31 cellular contexts compared by ENCODE assay signal in genomic region chr2:126893153-126893552, GRCh38. TPM values are rescaled to one million over a fixed set of nuclear protein-coding genes. Genes with fewer than 3 reads are reported as not detected.
"Had no signal": no experiment of that assay in that cellular context is flagged by ENCODE, and none has a peak within 500 bp of the region (broad histone marks: within the 10 kb centered on the region; RNA-seq: fewer than 3 reads in every experiment).

No MANE protein-coding gene starts in this region.

- H3K27me3 ChIP-seq: dorsolateral prefrontal cortex, gastrocnemius medialis, hepatocyte, left lung, pancreas, right lobe of liver, stomach, thyroid gland, vagina had no signal

- DNase-seq: effector CD4-positive, alpha-beta T cell; foreskin fibroblast; gastrocnemius medialis; left cardiac atrium; left lung; mammary epithelial cell; natural killer cell; occipital lobe; pancreas; right lobe of liver; stimulated activated CD4-positive, alpha-beta T cell treated with anti-CD3 and anti-CD28 coated beads, Interleukin-2, amount 100 ng/mL, for 24 hours; stimulated activated CD4-positive, alpha-beta T cell treated with anti-CD3 and anti-CD28 coated beads, Interleukin-4, amount 100 ng/mL, for 24 hours; stimulated activated naive CD4-positive, alpha-beta T cell treated with Interleukin-2 at 50 U/mL for 16 hours; stomach; thyroid gland; trophoblast cell had no signal

- H3K4me1 Mint-ChIP-seq: natural killer cell; stimulated activated effector memory CD8-positive, alpha-beta T cell treated with anti-CD3 and anti-CD28 coated beads, Interleukin-12 subunit alpha, Interleukin-12 subunit beta, amount 100 ng/mL, for 72 hours had no signal

- H3K4me1 ChIP-seq: gastrocnemius medialis, left lung, pancreas, right lobe of liver, stomach, thyroid gland, vagina had no signal

- H3K27ac Mint-ChIP-seq: natural killer cell; progenitor cell of endocrine pancreas; stimulated activated effector memory CD8-positive, alpha-beta T cell treated with anti-CD3 and anti-CD28 coated beads, Interleukin-12 subunit alpha, Interleukin-12 subunit beta, amount 100 ng/mL, for 72 hours had no signal

- H3K4me3 ChIP-seq: dorsolateral prefrontal cortex, gastrocnemius medialis, hepatocyte, left lung, pancreas, right lobe of liver, smooth muscle cell, stomach, thyroid gland, vagina had no signal

- H3K36me3 Mint-ChIP-seq: natural killer cell; stimulated activated effector memory CD8-positive, alpha-beta T cell treated with anti-CD3 and anti-CD28 coated beads, Interleukin-12 subunit alpha, Interleukin-12 subunit beta, amount 100 ng/mL, for 72 hours had no signal

- H3K36me3 ChIP-seq: gastrocnemius medialis, left lung, pancreas, right lobe of liver, stomach, thyroid gland, vagina had no signal

- ATAC-seq: esophagus mucosa; gastrocnemius medialis; left cardiac atrium; left lung; natural killer cell; pancreas; right lobe of liver; stimulated activated effector memory CD8-positive, alpha-beta T cell treated with anti-CD3 and anti-CD28 coated beads, Interleukin-12 subunit alpha, Interleukin-12 subunit beta, amount 100 ng/mL, for 72 hours had no signal

- H3K9me3 ChIP-seq: gastrocnemius medialis, left lung, pancreas, right lobe of liver, stomach, thyroid gland, vagina had no signal

- H3K27ac ChIP-seq: dorsolateral prefrontal cortex, epithelial cell of prostate, gastrocnemius medialis, hepatocyte, left lung, pancreas, right lobe of liver, stomach, thyroid gland, vagina had no signal

- H3K4me3 Mint-ChIP-seq: natural killer cell; stimulated activated effector memory CD8-positive, alpha-beta T cell treated with anti-CD3 and anti-CD28 coated beads, Interleukin-12 subunit alpha, Interleukin-12 subunit beta, amount 100 ng/mL, for 72 hours had no signal

RNA-seq across cellular contexts. Expression of gene TEX51, which starts 5.5 kb away (rescaled TPM):
- total RNA-seq: dorsolateral prefrontal cortex, esophagus mucosa, gastrocnemius medialis, glomerular endothelial cell, hepatocyte, kidney epithelial cell, left cardiac atrium, left lung, lower leg skin, mammary epithelial cell, mononuclear cell, natural killer cell, occipital lobe, pancreas, progenitor cell of endocrine pancreas, smooth muscle cell, stomach, subcutaneous adipose tissue, temporal lobe, thyroid gland, ureter, vagina had no signal
